Comparison of ENCODE assay signal across 12 cellular contexts in genomic region chrX:77014655-77015377, GRCh38.
A peak's percentile ranks its signal among the peaks of the same experiment; 100 is the strongest.
DNase-seq lines count a peak whose midpoint lies in the region; ATAC-seq, FAIRE-seq and TF ChIP-seq lines count a peak whose summit lies in the region.
"Had no signal": no experiment of that assay in that cellular context is flagged by ENCODE, and none has a peak within 500 bp of the region (broad histone marks: within the 10 kb centered on the region; RNA-seq: fewer than 3 reads in every experiment).

No MANE protein-coding gene starts in this region.

- no peak for TF ChIP-seq CTCF in Caco-2 (IDR thresholded peaks at IDR 0.05; ENCODE audit: insufficient read depth in 1 of 2, low read depth in 1 of 2, low read length in 1 of 2, severe bottlenecking in 1 of 2, unreplicated experiment in 1 of 2)
- no peak for TF ChIP-seq CTCF in Calu3 (IDR thresholded peaks at IDR 0.05; ENCODE audit: unreplicated experiment)

- peaks cover 4% of the 10 kb centered on the region; the same call in 1 of the 2 replicates for H3K4me1 ChIP-seq in Caco-2
- H3K4me1 ChIP-seq: BLaER1 treated with 17β-estradiol and CSF1 and Interleukin-3, amounts not matched to agents 10 nM and 100 nM had no signal

- BruUV-seq in Caco-2 (replicated peaks; lab: Mats Ljungman, UMichigan) (no TSS peak), Calu3 (replicated peaks; lab: Mats Ljungman, UMichigan) (no TSS peak)

- H3K27me3 ChIP-seq in Caco-2 (replicated peaks; ENCODE audit: control insufficient read depth, insufficient read depth, low read length): no peaks in the 10 kb centered on the region

- no peaks in the 10 kb centered on the region for H3K36me3 ChIP-seq in Caco-2 (ENCODE audit: control insufficient read depth, insufficient read depth, low read length)
- H3K36me3 ChIP-seq: BLaER1 treated with 17β-estradiol and CSF1 and Interleukin-3, amounts not matched to agents 10 nM and 100 nM had no signal

- ATAC-seq in GM21390 (IDR thresholded peaks at IDR 0.05; ENCODE audit: unreplicated experiment): no peak
- ATAC-seq: HCT116 had no signal

- no peak overlapping the region for H3K27ac Mint-ChIP-seq in Caco-2 (ENCODE audit: unreplicated experiment)
- H3K27ac Mint-ChIP-seq in Calu3 (ENCODE audit: unreplicated experiment): no peak overlapping the region

- FAIRE-seq in GM19239 (lab: Jason Lieb, UNC): no peak

- no peaks in the 10 kb centered on the region for H3K9me3 ChIP-seq in Caco-2
- H3K9me3 ChIP-seq: BLaER1 treated with 17β-estradiol and CSF1 and Interleukin-3, amounts not matched to agents 10 nM and 100 nM had no signal

- POLR2A ChIA-PET in Caco-2 (lab: Charles Lee): no interaction called here

- H3K9me3 Mint-ChIP-seq in Caco-2 (ENCODE audit: unreplicated experiment): no peaks in the 10 kb centered on the region
- peaks cover 5% of the 10 kb centered on the region for H3K9me3 Mint-ChIP-seq in Calu3 (ENCODE audit: low read depth, unreplicated experiment)

- H3K27me3 Mint-ChIP-seq in Caco-2 (ENCODE audit: insufficient read depth, unreplicated experiment) (no peaks in the 10 kb centered on the region), Calu3 (ENCODE audit: unreplicated experiment) (no peaks in the 10 kb centered on the region)

- CTCF ChIA-PET in Caco-2 (lab: Charles Lee) (no interaction called here), Calu3 (lab: Charles Lee) (no interaction called here)

- intact Hi-C loops in Caco-2 (cut with micrococcal nuclease; ENCODE audit: unreplicated experiment): no loop called here
- intact Hi-C loops in Calu3 (cut with micrococcal nuclease; ENCODE audit: unreplicated experiment): no loop called here

- no peaks in the 10 kb centered on the region for H3K36me3 Mint-ChIP-seq in Caco-2 (ENCODE audit: insufficient read depth, unreplicated experiment)
- H3K36me3 Mint-ChIP-seq in Calu3 (ENCODE audit: insufficient read depth, unreplicated experiment): peaks cover 5% of the 10 kb centered on the region

- H3K4me3 Mint-ChIP-seq in Caco-2 (ENCODE audit: unreplicated experiment) (no peak overlapping the region), Calu3 (ENCODE audit: low read depth, unreplicated experiment) (no peak overlapping the region)

- DNase-seq in Caco-2: peak; percentile 59 to 71
- peak; percentile 77 for DNase-seq in NCI-H146 (lab: John Stamatoyannopoulos, UW)
- DNase-seq in amygdala (lab: John Stamatoyannopoulos, UW): peak in 48 of 56 donors; percentile 0 to 68 (median 16)
- peak; percentile 67 for DNase-seq in islet precursor cell
- no peak for DNase-seq in GM19239 (ENCODE audit: insufficient read length, low spot score)
- no peak for DNase-seq in Calu3
- no peak for DNase-seq in GM19238 (ENCODE audit: insufficient read length, low spot score)
- DNase-seq: activated CD4-positive, CD25-positive, alpha-beta regulatory T cell; occipital lobe had no signal

- H3K4me1 Mint-ChIP-seq in Caco-2 (ENCODE audit: low read depth, unreplicated experiment): no peaks in the 10 kb centered on the region
- H3K4me1 Mint-ChIP-seq in Calu3 (ENCODE audit: low read depth, unreplicated experiment): no peaks in the 10 kb centered on the region

- H3K4me3 ChIP-seq in Caco-2 (ENCODE audit: low read depth, low read length): no peak overlapping the region
- H3K4me3 ChIP-seq: BLaER1 treated with 17β-estradiol and CSF1 and Interleukin-3, amounts not matched to agents 10 nM and 100 nM had no signal

Comparison
In these comparisons a context has a peak if more than half of its experiments do, and no peak if none do; other contexts are left out.
1. DNase-seq: peak in Caco-2 (2 of 2), NCI-H146 (single experiment), amygdala (48 of 56) and islet precursor cell (single experiment); none in GM19239 (single experiment), Calu3 (single experiment) and GM19238 (single experiment).